ENCODE assay signal across 1 cellular context in genomic region chr1:12230549-12231275, GRCh38.
TF ChIP-seq lines count a peak whose summit lies in the region.

No MANE protein-coding gene starts in this region.

TF ChIP-seq in K562, 482 proteins besides CTCF, POLR2A, EP300 and RAD21 (continued from another document):
- no peak for TF ChIP-seq SFPQ (IDR thresholded peaks at IDR 0.05; ENCODE audit: low read depth, low read length)
- no peak for TF ChIP-seq ZBTB43 (CRISPR knock-in tag; IDR thresholded peaks at IDR 0.05)
- no peak for TF ChIP-seq ZC3H8 (IDR thresholded peaks at IDR 0.05)
- TF ChIP-seq MCM5 (IDR thresholded peaks at IDR 0.05; ENCODE audit: low read depth) = no peak
- no peak for TF ChIP-seq THAP12 (CRISPR knock-in tag; IDR thresholded peaks at IDR 0.05)
- TF ChIP-seq ZNF589 (CRISPR knock-in tag; IDR thresholded peaks at IDR 0.05; ENCODE audit: low read depth) = no peak
- no peak for TF ChIP-seq PML (IDR thresholded peaks at IDR 0.05; ENCODE audit: low read length)
- 0 out of 4 replicates have a peak, but pooled peaks of 1 of the 2 experiments have one; percentile 26 for TF ChIP-seq HDAC1 (IDR thresholded peaks at IDR 0.05)
- TF ChIP-seq ZNF24 (IDR thresholded peaks at IDR 0.05) = no peak
- TF ChIP-seq PURB (CRISPR knock-in tag; IDR thresholded peaks at IDR 0.05; ENCODE audit: low read depth) = no peak
- no peak; the same call in 1 of the 2 replicates for TF ChIP-seq FOXK1 (CRISPR knock-in tag; IDR thresholded peaks at IDR 0.05; ENCODE audit: borderline replicate concordance)
- 0 out of 4 replicates have a peak, but pooled peaks have one; percentile 10 to 36 for TF ChIP-seq MAZ (CRISPR knock-in tag; conservative IDR thresholded peaks at IDR 0.05 in 1 of 2, IDR thresholded peaks at IDR 0.05 in 1 of 2)
- TF ChIP-seq ZBTB1 (CRISPR knock-in tag; IDR thresholded peaks at IDR 0.05; ENCODE audit: borderline replicate concordance, low read depth) = 0 out of 2 replicates have a peak, but pooled peaks have one; percentile 29
- TF ChIP-seq ZNF140 (CRISPR knock-in tag; IDR thresholded peaks at IDR 0.05) = no peak
- TF ChIP-seq BCLAF1 (IDR thresholded peaks at IDR 0.05; ENCODE audit: borderline replicate concordance in 1 of 2, control insufficient read depth in 1 of 2, low read depth in 2 of 2, low read length in 1 of 2) = no peak
- TF ChIP-seq HDAC6 (IDR thresholded peaks at IDR 0.05; ENCODE audit: low read depth, low read length) = no peak
- peak; percentile 52; the same call in 1 of the 2 replicates for TF ChIP-seq ZBTB2 (IDR thresholded peaks at IDR 0.05)
- TF ChIP-seq ZEB2 (IDR thresholded peaks at IDR 0.05) = 0 out of 2 replicates have a peak, but pooled peaks have one; percentile 44
- TF ChIP-seq ZBTB40 (IDR thresholded peaks at IDR 0.05) = 0 out of 2 replicates have a peak, but pooled peaks have one; percentile 34
- TF ChIP-seq ZBTB40 (CRISPR knock-in tag; IDR thresholded peaks at IDR 0.05) = no peak
- TF ChIP-seq HMG20B (CRISPR knock-in tag; IDR thresholded peaks at IDR 0.05) = no peak
- no peak for TF ChIP-seq ZNF134 (CRISPR knock-in tag; conservative IDR thresholded peaks at IDR 0.05)
- no peak for TF ChIP-seq ZNF212 (CRISPR knock-in tag; IDR thresholded peaks at IDR 0.05)
